In genomic region chr6:139853302-139853992, GRCh38 we compare ENCODE assay signal across 16 cellular contexts.
A peak's percentile ranks its signal among the peaks of the same experiment; 100 is the strongest.
DNase-seq lines count a peak whose midpoint lies in the region; ATAC-seq and TF ChIP-seq lines count a peak whose summit lies in the region.
"Had no signal": no experiment of that assay in that cellular context is flagged by ENCODE, and none has a peak within 500 bp of the region (broad histone marks: within the 10 kb centered on the region; RNA-seq: fewer than 3 reads in every experiment).

No MANE protein-coding gene starts in this region.

- intact Hi-C loops in sigmoid colon (cut with DNase I): loop anchor here (5.0 kb wide), 1 partner anchor 76 kb away; no protein-coding TSS in a partner anchor

- TF ChIP-seq CTCF in sigmoid colon (IDR thresholded peaks at IDR 0.05): no peak

- ATAC-seq in HG02798 (IDR thresholded peaks at IDR 0.05; ENCODE audit: poor library complexity, unreplicated experiment): no peak
- ATAC-seq: activated CD8-positive, alpha-beta T cell treated with anti-CD3 and anti-CD28 coated beads for 36 hours; activated naive CD4-positive, alpha-beta T cell treated with anti-CD3 and anti-CD28 coated beads, Interleukin-2, amount 50 U/mL, for 72 hours had no signal

- 14 to 58% methylated on average over 3 of the region's 3 CpGs for WGBS in sigmoid colon, 2 donors

- no peak overlapping the region for H3K9ac ChIP-seq in adipocyte (ENCODE audit: low read length)

- H3K36me3 ChIP-seq in adipocyte (ENCODE audit: control insufficient read depth, insufficient read depth, low read length, severe bottlenecking) (no peaks in the 10 kb centered on the region), sigmoid colon (no peaks in the 10 kb centered on the region)
- H3K36me3 ChIP-seq: lower lobe of right lung, Peyer's patch had no signal

- in situ Hi-C loops in G401 (cut with HindIII; ENCODE audit: low sequenced_read_pairs): no loop called here

- H3K4me1 ChIP-seq in adipocyte (ENCODE audit: control insufficient read depth, insufficient read depth, low read length) (peaks cover 8% of the 10 kb centered on the region), sigmoid colon (peaks cover 0 to 64% (median 51%) of the 10 kb centered on the region in 4 donors)

- TF ChIP-seq POLR2A in sigmoid colon (IDR thresholded peaks at IDR 0.05): no peak

- H3K27me3 ChIP-seq in adipocyte (replicated peaks; ENCODE audit: control insufficient read depth, insufficient read depth, low read length): no peaks in the 10 kb centered on the region
- H3K27me3 ChIP-seq in sigmoid colon: no peaks in the 10 kb centered on the region
- H3K27me3 ChIP-seq: dorsolateral prefrontal cortex, Peyer's patch had no signal

- peak; percentile 66 for DNase-seq in G401 (ENCODE audit: low spot score)
- DNase-seq in adipocyte (ENCODE audit: low read depth): peak; percentile 55
- DNase-seq in kidney tubule cell (ENCODE audit: low spot score): peak; percentile 94
- DNase-seq in sigmoid colon: no peak
- no peak for DNase-seq in ureter (ENCODE audit: low spot score)
- no peak for DNase-seq in NCI-H2107 (lab: John Stamatoyannopoulos, UW)
- DNase-seq in NCI-H510A (lab: John Stamatoyannopoulos, UW): no peak
- DNase-seq: activated CD8-positive, alpha-beta T cell treated with anti-CD3 and anti-CD28 coated beads for 36 hours; dorsolateral prefrontal cortex; H9; lower lobe of right lung; NCI-H2171; T-helper 9 cell had no signal

- peaks cover 11% of the 10 kb centered on the region for H3K9me3 ChIP-seq in adipocyte (ENCODE audit: control insufficient read depth, low read length)
- peaks cover 0 to 4% (median 2%) of the 10 kb centered on the region in 4 donors for H3K9me3 ChIP-seq in sigmoid colon
- H3K9me3 ChIP-seq: lower lobe of right lung, Peyer's patch had no signal

- no peak for TF ChIP-seq EP300 in sigmoid colon (IDR thresholded peaks at IDR 0.05)

- H3K4me3 ChIP-seq in adipocyte (ENCODE audit: low read length): no peak overlapping the region
- no peak overlapping the region for H3K4me3 ChIP-seq in sigmoid colon
- H3K4me3 ChIP-seq: dorsolateral prefrontal cortex, lower lobe of right lung, Peyer's patch had no signal

- peak overlapping the region in 3 of 4 donors; percentile 57 to 72 (median 69) for H3K27ac ChIP-seq in sigmoid colon
- H3K27ac ChIP-seq: dorsolateral prefrontal cortex, lower lobe of right lung had no signal

Comparison
In these comparisons a context has a peak if more than half of its experiments do, and no peak if none do; other contexts are left out.
1. DNase-seq: peak in G401 (single experiment), adipocyte (single experiment) and kidney tubule cell (single experiment); none in sigmoid colon (single experiment), ureter (single experiment), NCI-H2107 (single experiment) and NCI-H510A (single experiment).